In the genomic region with DNA sequence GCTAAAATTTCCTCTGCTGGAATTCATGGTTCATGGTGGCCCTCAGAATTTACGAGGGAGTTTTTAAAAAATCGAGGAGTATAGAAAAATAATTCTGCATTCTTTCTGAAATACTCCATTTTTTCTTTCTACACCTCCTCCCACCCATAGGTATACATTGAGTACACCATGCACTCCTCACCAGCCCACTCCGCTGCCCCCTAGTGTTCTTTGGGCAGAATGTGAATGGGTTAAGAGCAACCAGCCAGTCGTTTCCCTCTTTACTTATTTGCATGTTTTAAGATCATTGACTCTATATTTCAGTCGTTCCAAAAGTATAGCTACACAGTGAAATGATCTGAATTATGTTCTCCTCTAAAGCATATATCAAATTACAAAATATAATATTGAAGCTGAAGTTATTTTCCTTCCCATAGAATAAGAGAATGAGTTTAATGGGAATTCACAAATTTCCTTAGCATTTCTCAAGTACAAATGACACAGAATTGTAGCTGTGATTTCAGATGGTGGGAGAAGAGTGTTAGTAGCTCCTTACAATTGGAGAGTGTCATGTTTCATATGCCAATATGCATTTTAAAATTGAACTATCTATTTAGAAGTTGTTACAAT, we compare ENCODE assay signal across 8 cellular contexts.
DNase-seq lines count a peak whose midpoint lies in the region; ATAC-seq and TF ChIP-seq lines count a peak whose summit lies in the region.

No MANE protein-coding gene starts in this region.

- H3K9me3 Mint-ChIP-seq in activated CD4-positive, alpha-beta T cell treated with anti-CD3 and anti-CD28 coated beads, Interleukin-2, amount 10 ng/mL, durations not matched to agents 24 days and 14 days, result no peaks in the 10 kb centered on the region
- no peaks in the 10 kb centered on the region for H3K9me3 Mint-ChIP-seq in stimulated activated naive B cell treated with anti-CD40 and anti-IgM and Interleukin-4, amounts not matched to agents 10 μg/mL and 1 μg/mL and 100 μg/mL, for 72 hours

- H3K27me3 Mint-ChIP-seq in activated CD4-positive, alpha-beta T cell treated with anti-CD3 and anti-CD28 coated beads, Interleukin-2, amount 10 ng/mL, durations not matched to agents 24 days and 14 days, result no peaks in the 10 kb centered on the region
- H3K27me3 Mint-ChIP-seq in stimulated activated naive B cell treated with anti-CD40 and anti-IgM and Interleukin-4, amounts not matched to agents 10 μg/mL and 1 μg/mL and 100 μg/mL, for 72 hours, result no peaks in the 10 kb centered on the region

- no peaks in the 10 kb centered on the region for H3K36me3 Mint-ChIP-seq in activated CD4-positive, alpha-beta T cell treated with anti-CD3 and anti-CD28 coated beads, Interleukin-2, amount 10 ng/mL, durations not matched to agents 24 days and 14 days (ENCODE audit: low read depth)
- H3K36me3 Mint-ChIP-seq in stimulated activated naive B cell treated with anti-CD40 and anti-IgM and Interleukin-4, amounts not matched to agents 10 μg/mL and 1 μg/mL and 100 μg/mL, for 72 hours, result no peaks in the 10 kb centered on the region

- no peak overlapping the region for H3K27ac Mint-ChIP-seq in activated CD4-positive, alpha-beta T cell treated with anti-CD3 and anti-CD28 coated beads, Interleukin-2, amount 10 ng/mL, durations not matched to agents 24 days and 14 days
- no peak overlapping the region for H3K27ac Mint-ChIP-seq in stimulated activated naive B cell treated with anti-CD40 and anti-IgM and Interleukin-4, amounts not matched to agents 10 μg/mL and 1 μg/mL and 100 μg/mL, for 72 hours

- peak; percentile 57 for DNase-seq in activated CD4-positive, alpha-beta T cell treated with anti-CD3 and anti-CD28 coated beads, Interleukin-2, amount 10 ng/mL, durations not matched to agents 24 days and 14 days
- no peak for DNase-seq in activated CD4-positive, alpha-beta T cell treated with anti-CD3 and anti-CD28 coated beads, Interleukin-2, amount 50 U/mL, for 1 hour
- DNase-seq in NOMO-1 (lab: John Stamatoyannopoulos, UW; ENCODE audit: unreplicated experiment in 2 of 2) (peak; percentile 33 to 36), erythroblast (lab: John Stamatoyannopoulos, UW) (peak; percentile 7 to 36)
- DNase-seq in stimulated activated naive B cell treated with anti-CD40 and anti-IgM and Interleukin-4, amounts not matched to agents 10 μg/mL and 1 μg/mL and 100 μg/mL, for 72 hours, result no peak

- no peak for TF ChIP-seq POLR2A in erythroblast (IDR thresholded peaks at IDR 0.05; ENCODE audit: low read length)

- H3K4me1 Mint-ChIP-seq in activated CD4-positive, alpha-beta T cell treated with anti-CD3 and anti-CD28 coated beads, Interleukin-2, amount 10 ng/mL, durations not matched to agents 24 days and 14 days, result no peaks in the 10 kb centered on the region
- H3K4me1 Mint-ChIP-seq in stimulated activated naive B cell treated with anti-CD40 and anti-IgM and Interleukin-4, amounts not matched to agents 10 μg/mL and 1 μg/mL and 100 μg/mL, for 72 hours, result no peaks in the 10 kb centered on the region

- intact Hi-C loops in activated CD4-positive, alpha-beta T cell treated with anti-CD3 and anti-CD28 coated beads, Interleukin-2, amount 10 ng/mL, durations not matched to agents 24 days and 14 days (cut with micrococcal nuclease), result loop anchor here (5.0 kb wide), 1 partner anchor 431 kb away; no protein-coding TSS in a partner anchor

- no peak overlapping the region for H3K4me3 Mint-ChIP-seq in activated CD4-positive, alpha-beta T cell treated with anti-CD3 and anti-CD28 coated beads, Interleukin-2, amount 10 ng/mL, durations not matched to agents 24 days and 14 days
- no peak overlapping the region for H3K4me3 Mint-ChIP-seq in stimulated activated naive B cell treated with anti-CD40 and anti-IgM and Interleukin-4, amounts not matched to agents 10 μg/mL and 1 μg/mL and 100 μg/mL, for 72 hours

- ATAC-seq in HG03039 (IDR thresholded peaks at IDR 0.05; ENCODE audit: unreplicated experiment) (peak; percentile 82), GM19467 (IDR thresholded peaks at IDR 0.05; ENCODE audit: unreplicated experiment) (no peak), esophagus mucosa (no peak)
- ATAC-seq in stimulated activated naive B cell treated with anti-CD40 and anti-IgM and Interleukin-4, amounts not matched to agents 10 μg/mL and 1 μg/mL and 100 μg/mL, for 72 hours (replicated peaks), result peak; percentile 50 to 59

Comparison
In these comparisons a context has a peak if more than half of its experiments do, and no peak if none do; other contexts are left out.
1. DNase-seq: peak in activated CD4-positive, alpha-beta T cell treated with anti-CD3 and anti-CD28 coated beads, Interleukin-2, amount 10 ng/mL, durations not matched to agents 24 days and 14 days (single experiment), NOMO-1 (2 of 2) and erythroblast (2 of 2); none in activated CD4-positive, alpha-beta T cell treated with anti-CD3 and anti-CD28 coated beads, Interleukin-2, amount 50 U/mL, for 1 hour (single experiment) and stimulated activated naive B cell treated with anti-CD40 and anti-IgM and Interleukin-4, amounts not matched to agents 10 μg/mL and 1 μg/mL and 100 μg/mL, for 72 hours (single experiment).
2. ATAC-seq: peak in HG03039 (single experiment) and stimulated activated naive B cell treated with anti-CD40 and anti-IgM and Interleukin-4, amounts not matched to agents 10 μg/mL and 1 μg/mL and 100 μg/mL, for 72 hours (2 of 2); none in GM19467 (single experiment) and esophagus mucosa (single experiment).